32 cellular contexts compared by ENCODE assay signal in genomic region chr22:31843526-31843925, GRCh38.
"Had no signal": no experiment of that assay in that cellular context is flagged by ENCODE, and none has a peak within 500 bp of the region (broad histone marks: within the 10 kb centered on the region; RNA-seq: fewer than 3 reads in every experiment).

No MANE protein-coding gene starts in this region.

- DNase-seq: activated B cell treated with CpG ODN at 0.5 μM for 24 hours; activated CD4-positive, alpha-beta memory T cell treated with anti-CD3 and anti-CD28 coated beads for 36 hours; activated CD4-positive, alpha-beta T cell treated with anti-CD3 and anti-CD28 coated beads for 4 hours; activated CD4-positive, alpha-beta T cell treated with anti-CD3 and anti-CD28 coated beads, Interleukin-2, amount 10 ng/mL, durations not matched to agents 24 days and 14 days; activated CD4-positive, alpha-beta T cell treated with anti-CD3 and anti-CD28 coated beads, Interleukin-2, amount 50 U/mL, for 1 hour; activated CD4-positive, alpha-beta T cell treated with anti-CD3 and anti-CD28 coated beads, Interleukin-2, amount 50 U/mL, for 4 hours; activated CD4-positive, CD25-positive, alpha-beta regulatory T cell treated with anti-CD3 and anti-CD28 coated beads, Interleukin-2, amount 50 U/mL, for 72 hours; activated CD8-positive, alpha-beta memory T cell treated with anti-CD3 and anti-CD28 coated beads, Interleukin-2, amount 50 U/mL, for 4 hours; activated CD8-positive, alpha-beta T cell treated with anti-CD3 and anti-CD28 coated beads for 36 hours; activated effector memory CD4-positive, alpha-beta T cell treated with anti-CD3 and anti-CD28 coated beads, Interleukin-2, amount 50 U/mL, for 16 hours; activated gamma-delta T cell treated with Interleukin-2 at 50 U/mL for 16 hours; activated naive CD4-positive, alpha-beta T cell; activated naive CD4-positive, alpha-beta T cell treated with anti-CD3 and anti-CD28 coated beads for 36 hours; activated naive CD4-positive, alpha-beta T cell treated with anti-CD3 and anti-CD28 coated beads, Interleukin-2, amount 50 U/mL, for 16 hours; activated T-cell treated with anti-CD3 and anti-CD28 coated beads for 4 hours; activated T-cell treated with anti-CD3 and anti-CD28 coated beads, Interleukin-2, amount 50 U/mL, for 1 hour; activated T-cell treated with anti-CD3 and anti-CD28 coated beads, Interleukin-2, amount 50 U/mL, for 72 hours; adrenal gland; amniotic stem cell; aorta; body of pancreas; brain microvascular endothelial cell; central memory CD4-positive, alpha-beta T cell; T-cell; T-helper 2 cell; T-helper 9 cell had no signal

- H3K27ac ChIP-seq: adrenal gland, body of pancreas, brain microvascular endothelial cell, breast epithelium, VCaP had no signal

- H3K27ac Mint-ChIP-seq: activated B cell treated with CpG ODN at 0.5 μM for 24 hours; activated CD4-positive, alpha-beta memory T cell treated with anti-CD3 and anti-CD28 coated beads for 36 hours; activated CD4-positive, alpha-beta T cell treated with anti-CD3 and anti-CD28 coated beads, Interleukin-2, amount 10 ng/mL, durations not matched to agents 24 days and 14 days; activated CD8-positive, alpha-beta T cell treated with anti-CD3 and anti-CD28 coated beads for 36 hours; activated naive CD4-positive, alpha-beta T cell treated with anti-CD3 and anti-CD28 coated beads for 36 hours; activated naive CD4-positive, alpha-beta T cell treated with anti-CD3 and anti-CD28 coated beads, Interleukin-2, amount 50 U/mL, for 72 hours; activated T-helper 1 cell treated with anti-CD3 and anti-CD28 coated beads, Interleukin-12 subunit alpha, Interleukin-12 subunit beta, Interleukin-2, Interleukin-4 antibody, amounts not matched to agents 30 ng/mL and 10 ng/mL and 1 ng/mL, durations not matched to agents 14 hours and 24 hours and 36 hours; activated T-helper 17 cell treated with anti-CD3 and anti-CD28 coated beads, Interleukin-2, amount 50 U/mL, for 72 hours; T-cell; T-helper 2 cell treated with Interferon-gamma antibody and Interleukin-4, amounts not matched to agents 5 μg/mL and 100 μg/mL, for 36 hours had no signal

- H3K27me3 ChIP-seq: adrenal gland, body of pancreas, brain microvascular endothelial cell, breast epithelium had no signal

- H3K4me3 Mint-ChIP-seq: activated B cell treated with CpG ODN at 0.5 μM for 24 hours; activated CD4-positive, alpha-beta memory T cell treated with anti-CD3 and anti-CD28 coated beads for 36 hours; activated CD4-positive, alpha-beta T cell treated with anti-CD3 and anti-CD28 coated beads, Interleukin-2, amount 10 ng/mL, durations not matched to agents 24 days and 14 days; activated CD8-positive, alpha-beta T cell treated with anti-CD3 and anti-CD28 coated beads for 36 hours; activated naive CD4-positive, alpha-beta T cell treated with anti-CD3 and anti-CD28 coated beads for 36 hours; activated T-cell treated with anti-CD3 and anti-CD28 coated beads, Interleukin-2, amount 50 U/mL, for 72 hours; activated T-helper 1 cell treated with anti-CD3 and anti-CD28 coated beads, Interleukin-12 subunit alpha, Interleukin-12 subunit beta, Interleukin-2, Interleukin-4 antibody, amounts not matched to agents 30 ng/mL and 10 ng/mL and 1 ng/mL, durations not matched to agents 14 hours and 24 hours and 36 hours; activated T-helper 17 cell treated with anti-CD3 and anti-CD28 coated beads, Interleukin-2, amount 50 U/mL, for 72 hours; T-cell; T-helper 2 cell treated with Interferon-gamma antibody and Interleukin-4, amounts not matched to agents 5 μg/mL and 100 μg/mL, for 36 hours had no signal

- H3K9me3 Mint-ChIP-seq: activated B cell treated with CpG ODN at 0.5 μM for 24 hours; activated CD4-positive, alpha-beta memory T cell treated with anti-CD3 and anti-CD28 coated beads for 36 hours; activated CD4-positive, alpha-beta T cell treated with anti-CD3 and anti-CD28 coated beads, Interleukin-2, amount 10 ng/mL, durations not matched to agents 24 days and 14 days; activated CD8-positive, alpha-beta T cell treated with anti-CD3 and anti-CD28 coated beads for 36 hours; activated naive CD4-positive, alpha-beta T cell treated with anti-CD3 and anti-CD28 coated beads for 36 hours; activated naive CD4-positive, alpha-beta T cell treated with anti-CD3 and anti-CD28 coated beads, Interleukin-2, amount 50 U/mL, for 72 hours; activated T-cell treated with anti-CD3 and anti-CD28 coated beads, Interleukin-2, amount 50 U/mL, for 72 hours; activated T-helper 1 cell treated with anti-CD3 and anti-CD28 coated beads, Interleukin-12 subunit alpha, Interleukin-12 subunit beta, Interleukin-2, Interleukin-4 antibody, amounts not matched to agents 30 ng/mL and 10 ng/mL and 1 ng/mL, durations not matched to agents 14 hours and 24 hours and 36 hours; activated T-helper 17 cell treated with anti-CD3 and anti-CD28 coated beads, Interleukin-2, amount 50 U/mL, for 72 hours; T-cell; T-helper 2 cell treated with Interferon-gamma antibody and Interleukin-4, amounts not matched to agents 5 μg/mL and 100 μg/mL, for 36 hours had no signal

- H3K9me3 ChIP-seq: adrenal gland, body of pancreas, breast epithelium had no signal

- H3K4me1 Mint-ChIP-seq: activated T-helper 17 cell treated with anti-CD3 and anti-CD28 coated beads, Interleukin-2, amount 50 U/mL, for 72 hours; T-cell had no signal

- ATAC-seq: activated CD8-positive, alpha-beta T cell treated with anti-CD3 and anti-CD28 coated beads for 36 hours; activated naive CD4-positive, alpha-beta T cell treated with anti-CD3 and anti-CD28 coated beads, Interleukin-2, amount 50 U/mL, for 72 hours; activated T-cell treated with anti-CD3 and anti-CD28 coated beads, Interleukin-2, amount 50 U/mL, for 72 hours; activated T-helper 17 cell treated with anti-CD3 and anti-CD28 coated beads, Interleukin-2, amount 50 U/mL, for 72 hours; body of pancreas; T-cell had no signal

- H3K27me3 Mint-ChIP-seq: activated B cell treated with CpG ODN at 0.5 μM for 24 hours; activated CD4-positive, alpha-beta memory T cell treated with anti-CD3 and anti-CD28 coated beads for 36 hours; activated CD4-positive, alpha-beta T cell treated with anti-CD3 and anti-CD28 coated beads, Interleukin-2, amount 10 ng/mL, durations not matched to agents 24 days and 14 days; activated CD8-positive, alpha-beta T cell treated with anti-CD3 and anti-CD28 coated beads for 36 hours; activated T-helper 17 cell treated with anti-CD3 and anti-CD28 coated beads, Interleukin-2, amount 50 U/mL, for 72 hours; T-cell had no signal

- H3K4me1 ChIP-seq: adrenal gland, body of pancreas, breast epithelium had no signal
